ENCODE assay signal across 12 cellular contexts in the genomic region with DNA sequence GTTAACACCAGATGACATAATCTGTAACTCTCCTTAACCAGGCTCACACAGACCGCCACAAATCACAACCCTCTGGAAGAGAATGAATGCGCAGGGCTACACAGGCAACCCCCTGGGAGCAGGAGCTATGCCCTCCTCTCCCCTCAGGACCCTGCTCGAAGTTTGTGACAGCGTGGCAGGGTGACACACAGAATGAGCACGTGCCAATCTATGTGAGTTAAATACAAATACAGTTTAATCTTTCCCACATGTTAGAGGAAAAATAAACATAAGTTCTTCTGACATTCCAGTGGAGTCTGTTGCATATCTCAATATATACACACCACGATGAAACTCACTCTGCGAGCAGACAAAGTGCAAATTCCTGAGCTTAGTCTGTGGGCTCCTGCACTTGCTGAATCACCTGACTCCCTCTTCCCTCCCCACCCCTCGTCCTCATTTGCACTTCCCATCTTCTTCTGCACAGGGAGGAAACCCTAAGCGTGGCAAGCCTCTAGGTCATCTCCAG. TPM values are rescaled to one million over a fixed set of nuclear protein-coding genes. Genes with fewer than 3 reads are reported as not detected.
DNase-seq lines count a peak whose midpoint lies in the region; ATAC-seq, FAIRE-seq and TF ChIP-seq lines count a peak whose summit lies in the region.
"Had no signal": no experiment of that assay in that cellular context is flagged by ENCODE, and none has a peak within 500 bp of the region (broad histone marks: within the 10 kb centered on the region; RNA-seq: fewer than 3 reads in every experiment).

No MANE protein-coding gene starts in this region.

- no peak overlapping the region for H3K56ac ChIP-seq in H1 (replicated peaks; ENCODE audit: insufficient read length, low read depth, low read length)

- H3K27ac ChIP-seq in DND-41 (ENCODE audit: low read length): no peak overlapping the region
- H3K27ac ChIP-seq in H1 (ENCODE audit: low read depth, low read length): no peak overlapping the region
- peak overlapping the region; percentile 46 for H3K27ac ChIP-seq in mesodermal cell (ENCODE audit: low read depth, low read length, severe bottlenecking)
- H3K27ac ChIP-seq: breast epithelium, esophagus squamous epithelium, HL-60, thoracic aorta had no signal

- WGBS in H1 (ENCODE audit: extremely low coverage in 1 of 2, insufficient coverage in 1 of 2, insufficient read length in 1 of 2, insufficient replicate concordance in 2 of 2, low coverage in 1 of 2, low lambda C conversion rate in 2 of 2, missing lambda C conversion rate in 1 of 2), 2 experiments: 74% methylated on average over 9 of the region's 9 CpGs; no CpG with 5 or more reads in 1 of the 2 experiments
- WGBS in mesodermal cell (ENCODE audit: insufficient coverage in 2 of 2), 2 experiments: 67 to 75% methylated on average over 4 to 6 of the region's 9 CpGs

- H2BK12ac ChIP-seq in H1 (ENCODE audit: low read depth, low read length): 0 out of 2 replicates have a peak overlapping the region, but pooled peaks have one; percentile 60

- 0 out of 2 replicates have a peak overlapping the region, but pooled peaks have one; percentile 28 for H3K18ac ChIP-seq in H1 (ENCODE audit: extremely low read depth, low read length)

- TF ChIP-seq EP300 in H1 (IDR thresholded peaks at IDR 0.05; ENCODE audit: borderline replicate concordance in 1 of 2, low read depth in 2 of 2, low read length in 2 of 2): no peak

- no peak for TF ChIP-seq CTCF in DND-41 (IDR thresholded peaks at IDR 0.05; ENCODE audit: borderline replicate concordance, extremely low read depth, low read length, poor library complexity, severe bottlenecking)
- no peak for TF ChIP-seq CTCF in H1 (IDR thresholded peaks at IDR 0.05; ENCODE audit: control extremely low read depth in 1 of 3, insufficient read depth in 1 of 3, low read depth in 1 of 3, low read length in 3 of 3)

- POLR2A ChIA-PET in H1 (lab: Charles Lee; ENCODE audit: partially characterized antibody): interaction anchor here (1.0 to 9.5 kb wide), 7 partner anchors 8 to 35 kb away, joined by 3 to 125 read pairs (median 9); partner anchors contain the start of gene BCAT1

- no peak overlapping the region for H3K14ac ChIP-seq in H1 (ENCODE audit: insufficient read length)

- no peaks in the 10 kb centered on the region for H3K23me2 ChIP-seq in H1 (ENCODE audit: low read depth, low read length)

- CTCF ChIA-PET in H1 (lab: Charles Lee; ENCODE audit: partially characterized antibody): no interaction called here

- no peak for TF ChIP-seq RAD21 in H1 (IDR thresholded peaks at IDR 0.05 in 1 of 2, conservative IDR thresholded peaks at IDR 0.05 in 1 of 2; ENCODE audit: low read depth in 2 of 2, low read length in 2 of 2)

- DNase-seq in DND-41 (no peak), NCI-H226 (peak; percentile 76), H1 (ENCODE audit: low read depth in 1 of 2, low spot score in 2 of 2) (peak in 1 of 2 experiments; percentile 37), NCI-H524 treated with DMSO at 0.1 percent for 48 hours (lab: John Stamatoyannopoulos, UW) (no peak), DMS153 treated with DMSO at 0.1 percent for 48 hours (lab: John Stamatoyannopoulos, UW; ENCODE audit: unreplicated experiment) (no peak), mucosa of gallbladder (ENCODE audit: low spot score) (no peak)
- DNase-seq: esophagus squamous epithelium had no signal

- no peak for FAIRE-seq in H1 (lab: Jason Lieb, UNC)

- TF ChIP-seq POLR2A in H1 (IDR thresholded peaks at IDR 0.05; ENCODE audit: control extremely low read depth in 1 of 2, low read depth in 2 of 2, low read length in 2 of 2): no peak

- H3K9me3 ChIP-seq in DND-41 (ENCODE audit: insufficient read depth, low read length, severe bottlenecking): no peaks in the 10 kb centered on the region
- no peaks in the 10 kb centered on the region for H3K9me3 ChIP-seq in H1 (ENCODE audit: insufficient read depth in 2 of 2, low read depth in 1 of 2, low read length in 1 of 2)
- no peaks in the 10 kb centered on the region for H3K9me3 ChIP-seq in mesodermal cell (ENCODE audit: control insufficient read depth, low read length)
- H3K9me3 ChIP-seq: breast epithelium, esophagus squamous epithelium, thoracic aorta had no signal

- peaks cover 5% of the 10 kb centered on the region; the same call in 1 of the 2 replicates for H3K79me1 ChIP-seq in H1 (ENCODE audit: low read depth, low read length)

- H3K36me3 ChIP-seq in DND-41 (ENCODE audit: insufficient read depth, low read length) (peaks cover 7% of the 10 kb centered on the region; the same call in 1 of the 2 replicates), H1 (ENCODE audit: control insufficient read depth in 2 of 4, insufficient read depth in 4 of 4, low read length in 3 of 4) (peaks cover 0 to 10% (median 0%) of the 10 kb centered on the region in 4 experiments; a peak in 2 of 8 replicates), mesodermal cell (ENCODE audit: control insufficient read depth, insufficient read depth, low read length) (peaks cover 29% of the 10 kb centered on the region)
- H3K36me3 ChIP-seq: breast epithelium, esophagus squamous epithelium, thoracic aorta had no signal

- H2BK15ac ChIP-seq in H1 (ENCODE audit: low read length): 0 out of 2 replicates have a peak overlapping the region, but pooled peaks have one; percentile 92

- no peak overlapping the region; the same call in 1 of the 2 replicates for H2BK5ac ChIP-seq in H1 (ENCODE audit: low read depth, low read length)

- H3K27me3 ChIP-seq in DND-41 (ENCODE audit: insufficient read depth, low read length, poor library complexity): no peaks in the 10 kb centered on the region
- no peaks in the 10 kb centered on the region for H3K27me3 ChIP-seq in H1 (replicated peaks in 1 of 4; ENCODE audit: control insufficient read depth in 3 of 4, extremely low read depth in 1 of 4, insufficient read depth in 3 of 4, low read length in 3 of 4)
- H3K27me3 ChIP-seq: breast epithelium, esophagus squamous epithelium had no signal

- H3K4me3 ChIP-seq in DND-41 (ENCODE audit: low read depth in 1 of 2, low read length in 2 of 2): no peak overlapping the region
- H3K4me3 ChIP-seq in H1 (ENCODE audit: extremely low read depth in 1 of 4, insufficient read depth in 2 of 4, low read depth in 3 of 4, low read length in 4 of 4): no peak overlapping the region
- no peak overlapping the region for H3K4me3 ChIP-seq in mesodermal cell (ENCODE audit: extremely low read depth, insufficient read depth, low read length, poor library complexity, severe bottlenecking)
- H3K4me3 ChIP-seq: breast epithelium, esophagus squamous epithelium, thoracic aorta had no signal

- H3K4ac ChIP-seq in H1 (replicated peaks; ENCODE audit: insufficient read length, low read depth, low read length): peak overlapping the region; percentile 59

- no peak overlapping the region for H2BK20ac ChIP-seq in H1 (ENCODE audit: low read length)

- no peak overlapping the region for H4K91ac ChIP-seq in H1 (replicated peaks; ENCODE audit: insufficient read length, low read length)

- no peak overlapping the region for H4K8ac ChIP-seq in H1 (ENCODE audit: extremely low read depth, insufficient read depth, low read length)

- peaks cover 13% of the 10 kb centered on the region; the same call in 1 of the 2 replicates for H4K20me1 ChIP-seq in DND-41 (ENCODE audit: insufficient read depth, low read length)
- H4K20me1 ChIP-seq in H1 (replicated peaks in 1 of 2; ENCODE audit: control insufficient read depth in 1 of 2, insufficient read depth in 2 of 2, low read length in 2 of 2): peaks cover 6 to 10% of the 10 kb centered on the region in 2 experiments

- H3K23ac ChIP-seq in H1 (ENCODE audit: insufficient read length): no peak overlapping the region

- H4K5ac ChIP-seq in H1 (ENCODE audit: insufficient read length, low read depth, low read length): no peak overlapping the region

- H3K4me1 ChIP-seq in DND-41 (ENCODE audit: insufficient read depth, low read length) (no peaks in the 10 kb centered on the region), H1 (replicated peaks in 1 of 4; ENCODE audit: control insufficient read depth in 3 of 4, insufficient read depth in 4 of 4, low read length in 3 of 4) (peaks cover 0 to 7% (median 2%) of the 10 kb centered on the region in 4 experiments; a peak in 3 of 7 replicates), mesodermal cell (ENCODE audit: control insufficient read depth, insufficient read depth, low read length, poor library complexity, severe bottlenecking) (peaks cover 31% of the 10 kb centered on the region)
- H3K4me1 ChIP-seq: breast epithelium, esophagus squamous epithelium had no signal

- H2AFZ ChIP-seq in DND-41 (ENCODE audit: low read depth, low read length) (no peak overlapping the region), H1 (ENCODE audit: low read length) (no peak overlapping the region)

- H3K9ac ChIP-seq in DND-41 (ENCODE audit: low read depth, low read length) (no peak overlapping the region), H1 (replicated peaks in 1 of 4; ENCODE audit: extremely low read depth in 1 of 4, low read depth in 3 of 4, low read length in 3 of 4) (no peak overlapping the region)

- H3K4me2 ChIP-seq in DND-41 (ENCODE audit: insufficient read depth, low read length) (no peak overlapping the region), H1 (ENCODE audit: insufficient read depth in 1 of 2, low read depth in 2 of 2, low read length in 2 of 2) (no peak overlapping the region)

- H3K79me2 ChIP-seq in DND-41 (ENCODE audit: insufficient read depth, low read length) (peaks cover 74% of the 10 kb centered on the region), H1 (ENCODE audit: control insufficient read depth in 1 of 2, insufficient read depth in 2 of 2, low read length in 2 of 2) (peaks cover 0 to 88% of the 10 kb centered on the region in 2 experiments; a peak in 2 of 4 replicates)

- no peak overlapping the region for H2BK120ac ChIP-seq in H1 (replicated peaks; ENCODE audit: low read depth, low read length)

- peak overlapping the region; percentile 75; the same call in 1 of the 2 replicates for H2AK5ac ChIP-seq in H1 (ENCODE audit: low read depth, low read length)

- ATAC-seq in DND-41 (ENCODE audit: insufficient read depth, low read depth) (0 out of 3 replicates have a peak, but pooled peaks have one; percentile 38), GM21526 (IDR thresholded peaks at IDR 0.05; ENCODE audit: low FRiP score, unreplicated experiment) (no peak)

TF ChIP-seq in H1, 55 proteins besides CTCF, POLR2A, EP300 and RAD21 (continues in another document):
- TF ChIP-seq PHF8 (conservative IDR thresholded peaks at IDR 0.05; ENCODE audit: low read depth, low read length): no peak

RNA-seq across cellular contexts. Expression of gene BCAT1, which starts 37.6 kb away (rescaled TPM):
- total RNA-seq in H1 (2021; fragmentation: NEBNext Ultra II Directional; extraction: Animal tissue kit (Norgen Biotek cat#: 25700)): 256 and 263 TPM in 2 replicates
- polyA plus RNA-seq in H1 (2011; rRNA removed): 16.0 and 19.7 TPM in 2 replicates
- polyA plus RNA-seq in H1 (2011; cell fraction: cytosol; rRNA removed): 23.2 TPM
- polyA plus RNA-seq in H1 (2011; cell fraction: nucleus; rRNA removed): 32.6 TPM
- 67.2 to 119 TPM (median 97.2 TPM) in 4 replicates for polyA plus RNA-seq in H1 (2012, experiment 1 of 2)
- 9.2 TPM for polyA plus RNA-seq in H1 (2012, experiment 2 of 2)
- 131 TPM for polyA plus RNA-seq in H1 (2013, experiment 1 of 2)
- polyA plus RNA-seq in H1 (2013, experiment 2 of 2): 113 TPM
- polyA minus RNA-seq in H1 (2011; rRNA and poly(A)+ RNA removed): 84.4 and 126 TPM in 2 replicates
- polyA minus RNA-seq in H1 (2011; cell fraction: cytosol; rRNA and poly(A)+ RNA removed): 64.7 TPM
- polyA minus RNA-seq in H1 (2011; cell fraction: nucleus; rRNA and poly(A)+ RNA removed): 186 TPM
- polyA plus RNA-seq in mesodermal cell (2013, experiment 1 of 2): 106 TPM
- polyA plus RNA-seq in mesodermal cell (2013, experiment 2 of 2): 101 TPM
- total RNA-seq in mucosa of gallbladder: 18.3 TPM

Comparison
In these comparisons a context has a peak if more than half of its experiments do, and no peak if none do; other contexts are left out.
1. RNA of gene BCAT1, which starts 37.6 kb away (total RNA-seq): 256 to 263 TPM in H1; 18.3 TPM in mucosa of gallbladder (single experiment); every median in the first group is over 10 times any median in the second.